Comparison of ENCODE assay signal across 1 cellular context in the genomic region with DNA sequence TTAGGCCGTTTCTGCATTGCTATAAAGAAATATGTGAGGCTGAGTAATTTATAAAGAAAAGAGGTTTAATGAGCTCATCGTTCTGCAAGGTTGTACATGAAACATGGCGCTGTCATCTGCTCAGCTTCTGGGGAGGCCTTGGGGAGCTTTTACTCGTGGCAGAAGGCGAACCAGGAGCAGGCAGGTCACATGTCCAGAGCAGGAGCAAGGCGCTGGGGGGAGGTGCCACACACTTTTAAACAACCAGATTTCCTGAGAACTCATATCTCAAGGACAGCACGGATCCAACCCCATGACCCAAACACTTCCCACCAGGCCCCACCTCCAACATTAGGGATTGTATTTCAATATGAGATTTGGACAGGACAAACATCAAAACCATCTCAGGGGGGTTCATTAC.
TF ChIP-seq lines count a peak whose summit lies in the region.

No MANE protein-coding gene starts in this region.

TF ChIP-seq in HepG2, 621 proteins besides CTCF, POLR2A, EP300 and RAD21:
- TF ChIP-seq CBX5 (CRISPR knock-in tag; IDR thresholded peaks at IDR 0.05; ENCODE audit: borderline replicate concordance) (no peak), ZNF543 (CRISPR knock-in tag; IDR thresholded peaks at IDR 0.05) (no peak), DBP (CRISPR knock-in tag; IDR thresholded peaks at IDR 0.05; ENCODE audit: not compliant biosample characterization) (no peak), BORCS8-MEF2B (CRISPR knock-in tag; IDR thresholded peaks at IDR 0.05) (no peak), RFXAP (CRISPR knock-in tag; IDR thresholded peaks at IDR 0.05; ENCODE audit: borderline replicate concordance) (no peak), ZMYM4 (CRISPR knock-in tag; IDR thresholded peaks at IDR 0.05) (0 out of 2 replicates have a peak, but pooled peaks have one; percentile 18), RARA (CRISPR knock-in tag; IDR thresholded peaks at IDR 0.05) (no peak)
- TF ChIP-seq, protein P1, sequence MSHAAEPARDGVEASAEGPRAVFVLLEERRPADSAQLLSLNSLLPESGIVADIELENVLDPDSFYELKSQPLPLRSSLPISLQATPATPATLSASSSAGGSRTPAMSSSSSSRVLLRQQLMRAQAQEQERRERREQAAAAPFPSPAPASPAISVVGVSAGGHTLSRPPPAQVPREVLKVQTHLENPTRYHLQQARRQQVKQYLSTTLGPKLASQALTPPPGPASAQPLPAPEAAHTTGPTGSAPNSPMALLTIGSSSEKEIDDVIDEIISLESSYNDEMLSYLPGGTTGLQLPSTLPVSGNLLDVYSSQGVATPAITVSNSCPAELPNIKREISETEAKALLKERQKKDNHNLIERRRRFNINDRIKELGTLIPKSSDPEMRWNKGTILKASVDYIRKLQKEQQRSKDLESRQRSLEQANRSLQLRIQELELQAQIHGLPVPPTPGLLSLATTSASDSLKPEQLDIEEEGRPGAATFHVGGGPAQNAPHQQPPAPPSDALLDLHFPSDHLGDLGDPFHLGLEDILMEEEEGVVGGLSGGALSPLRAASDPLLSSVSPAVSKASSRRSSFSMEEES (CRISPR knock-in tag; IDR thresholded peaks at IDR 0.05) = no peak
